ENCODE assay signal across 29 cellular contexts in the genomic region with DNA sequence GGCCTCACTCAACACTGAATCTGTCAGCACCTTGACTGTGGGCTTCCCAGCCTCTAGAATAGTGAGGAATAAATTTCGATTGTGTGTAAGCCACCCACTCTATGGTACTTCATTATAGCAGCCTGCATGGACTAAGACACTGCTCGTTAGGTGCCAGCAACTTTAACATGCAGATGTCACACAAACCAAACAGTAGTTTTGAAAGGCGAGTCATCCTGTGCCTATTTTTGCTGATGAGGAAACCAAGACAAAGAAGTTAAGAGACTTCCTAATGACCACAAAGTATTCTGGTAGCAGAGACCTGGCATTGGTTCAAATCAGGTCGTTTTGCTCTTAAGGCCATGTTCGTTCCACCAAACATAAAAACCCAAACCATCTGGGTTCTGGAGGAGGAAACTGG. TPM values are rescaled to one million over a fixed set of nuclear protein-coding genes. Genes with fewer than 3 reads are reported as not detected.
DNase-seq lines count a peak whose midpoint lies in the region; ATAC-seq, FAIRE-seq and TF ChIP-seq lines count a peak whose summit lies in the region.
"Had no signal": no experiment of that assay in that cellular context is flagged by ENCODE, and none has a peak within 500 bp of the region (broad histone marks: within the 10 kb centered on the region; RNA-seq: fewer than 3 reads in every experiment).

No MANE protein-coding gene starts in this region.

- CTCF ChIA-PET in PC-9 (lab: Charles Lee) = no interaction called here
- CTCF ChIA-PET in CD8-positive, alpha-beta memory T cell (lab: Charles Lee) = no interaction called here

- H3K27ac Mint-ChIP-seq in CD8-positive, alpha-beta memory T cell = no peak overlapping the region
- H3K27ac Mint-ChIP-seq: dendritic cell treated with granulocyte-macrophage colony-stimulating factor and Interleukin-4, amounts not matched to agents 40 ng/mL and 50 ng/mL, for 4 days; memory B cell; natural killer cell had no signal

- H3K4me3 Mint-ChIP-seq in CD8-positive, alpha-beta memory T cell = no peak overlapping the region
- H3K4me3 Mint-ChIP-seq: dendritic cell treated with granulocyte-macrophage colony-stimulating factor and Interleukin-4, amounts not matched to agents 40 ng/mL and 50 ng/mL, for 4 days; memory B cell; natural killer cell had no signal

- no peak overlapping the region for H3K4me3 ChIP-seq in PC-9
- H3K4me3 ChIP-seq in CD8-positive, alpha-beta memory T cell (ENCODE audit: low read length) = no peak overlapping the region
- H3K4me3 ChIP-seq: right lobe of liver, testis, vagina had no signal

- no peaks in the 10 kb centered on the region for H3K9me2 ChIP-seq in PC-9 (ENCODE audit: insufficient read depth)

- no peaks in the 10 kb centered on the region for H3K79me2 ChIP-seq in PC-9 (ENCODE audit: low read depth)
- H3K79me2 ChIP-seq: parathyroid adenoma had no signal

- ATAC-seq in HG03442 (IDR thresholded peaks at IDR 0.05; ENCODE audit: unreplicated experiment) = peak; percentile 42
- ATAC-seq: right lobe of liver had no signal

- POLR2A ChIA-PET in PC-9 (lab: Charles Lee; ENCODE audit: unreplicated experiment) = no interaction called here
- POLR2A ChIA-PET in CD8-positive, alpha-beta memory T cell (lab: Charles Lee) = no interaction called here

- H3K4me2 ChIP-seq in PC-9 = peak overlapping the region; percentile 45

- no peaks in the 10 kb centered on the region for H3K4me1 Mint-ChIP-seq in CD8-positive, alpha-beta memory T cell
- H3K4me1 Mint-ChIP-seq: memory B cell had no signal

- H3K27ac ChIP-seq in PC-9 = no peak overlapping the region
- H3K27ac ChIP-seq in CD8-positive, alpha-beta memory T cell (ENCODE audit: low read depth, low read length) = no peak overlapping the region
- H3K27ac ChIP-seq: epithelial cell of prostate, parathyroid adenoma, right lobe of liver, testis, vagina, VCaP had no signal

- peak; percentile 31 for DNase-seq in NCI-H2029 (lab: John Stamatoyannopoulos, UW)
- no peak for DNase-seq in NCI-H2029 treated with DMSO at 0.1 percent for 48 hours (lab: John Stamatoyannopoulos, UW)
- DNase-seq in PC-9 = peak in 1 of 2 experiments; percentile 50
- peak; percentile 85 for DNase-seq in myocyte (ENCODE audit: low read depth)
- DNase-seq in CD8-positive, alpha-beta memory T cell = no peak
- no peak for DNase-seq in RCC 7860 (ENCODE audit: low spot score)
- no peak for DNase-seq in erythroblast (lab: John Stamatoyannopoulos, UW)
- DNase-seq: 8988T; activated CD4-positive, alpha-beta T cell treated with anti-CD3 and anti-CD28 coated beads, Interleukin-2, amount 50 U/mL, for 48 hours; activated gamma-delta T cell treated with Interleukin-2 at 50 U/mL for 16 hours; activated T-cell treated with anti-CD3 and anti-CD28 coated beads for 4 hours; amygdala; COR-L47; DND-41; Karpas-422; natural killer cell; NCI-H526 treated with DMSO at 0.1 percent for 48 hours; right lobe of liver; T-helper 1 cell; testis had no signal

- peaks cover 8 to 31% of the 10 kb centered on the region in 2 donors for H3K27me3 Mint-ChIP-seq in CD8-positive, alpha-beta memory T cell

- H3K36me3 Mint-ChIP-seq in CD8-positive, alpha-beta memory T cell = no peaks in the 10 kb centered on the region
- H3K36me3 Mint-ChIP-seq: memory B cell, natural killer cell had no signal

- H2AFZ ChIP-seq in PC-9 = no peak overlapping the region
- H2AFZ ChIP-seq: parathyroid adenoma had no signal

- peaks cover 8% of the 10 kb centered on the region; the same call in 1 of the 2 replicates for H3K27me3 ChIP-seq in PC-9 (ENCODE audit: insufficient read depth, low read depth)
- no peaks in the 10 kb centered on the region for H3K27me3 ChIP-seq in CD8-positive, alpha-beta memory T cell (ENCODE audit: insufficient read depth, low read length, poor library complexity, severe bottlenecking)
- H3K27me3 ChIP-seq: right lobe of liver, testis, vagina had no signal

- no peak for TF ChIP-seq CTCF in PC-9 (conservative IDR thresholded peaks at IDR 0.05)

- intact Hi-C loops in PC-9 (cut with micrococcal nuclease; ENCODE audit: unreplicated experiment) = loop anchor here (1.0 kb wide), 1 partner anchor 189 kb away; no protein-coding TSS in a partner anchor

- no peak for TF ChIP-seq POLR2A in erythroblast (IDR thresholded peaks at IDR 0.05; ENCODE audit: low read length)

- no peaks in the 10 kb centered on the region for H3K9me3 Mint-ChIP-seq in CD8-positive, alpha-beta memory T cell
- H3K9me3 Mint-ChIP-seq: dendritic cell treated with granulocyte-macrophage colony-stimulating factor and Interleukin-4, amounts not matched to agents 40 ng/mL and 50 ng/mL, for 4 days; memory B cell; natural killer cell had no signal

- FAIRE-seq in RCC 7860 (lab: Jason Lieb, UNC) = no peak
- FAIRE-seq: frontal cortex, H1 had no signal

- no peaks in the 10 kb centered on the region for H3K36me3 ChIP-seq in PC-9 (ENCODE audit: low read depth)
- no peaks in the 10 kb centered on the region for H3K36me3 ChIP-seq in CD8-positive, alpha-beta memory T cell (ENCODE audit: insufficient read depth, low read length)
- H3K36me3 ChIP-seq: right lobe of liver, vagina had no signal

- BruUV-seq in PC-9 (replicated peaks; lab: Mats Ljungman, UMichigan) = no TSS peak

- H4K20me1 ChIP-seq in PC-9 (ENCODE audit: insufficient read depth) = no peaks in the 10 kb centered on the region

- H3K9me3 ChIP-seq in PC-9 (ENCODE audit: insufficient read depth, low read depth) = no peaks in the 10 kb centered on the region
- no peaks in the 10 kb centered on the region for H3K9me3 ChIP-seq in CD8-positive, alpha-beta memory T cell (ENCODE audit: low read length)
- H3K9me3 ChIP-seq: right lobe of liver, testis, vagina had no signal

- peaks cover 3% of the 10 kb centered on the region; the same call in 1 of the 2 replicates for H3F3A ChIP-seq in PC-9 (ENCODE audit: insufficient read depth, low read depth)

- peaks cover 11% of the 10 kb centered on the region for H3K4me1 ChIP-seq in PC-9 (replicated peaks; ENCODE audit: insufficient read depth)
- H3K4me1 ChIP-seq in CD8-positive, alpha-beta memory T cell (ENCODE audit: insufficient read depth, low read length) = no peaks in the 10 kb centered on the region
- H3K4me1 ChIP-seq: parathyroid adenoma, right lobe of liver, testis, vagina had no signal

RNA-seq across cellular contexts. Expression of gene BATF3, which starts 42.9 kb away (rescaled TPM):
- total RNA-seq in PC-9 (2021) (0.50 and 1.3 TPM in 2 replicates), myocyte (0.51 and 0.94 TPM in 2 replicates)
- polyA plus RNA-seq in myocyte (2012) = 0.78 TPM
- 100 to 1,000 TPM; 147 to 159 TPM for total RNA-seq in CD8-positive, alpha-beta memory T cell
- polyA plus RNA-seq in CD8-positive, alpha-beta memory T cell = 0.84 TPM

RNA-seq across cellular contexts. Expression of gene ATF3, which starts 48.2 kb away (rescaled TPM):
- total RNA-seq in PC-9 (2021) = 10.2 and 10.8 TPM in 2 replicates
- 2.9 and 3.3 TPM in 2 replicates for total RNA-seq in myocyte
- polyA plus RNA-seq in myocyte (2012) = 5.8 TPM
- total RNA-seq in CD8-positive, alpha-beta memory T cell = 10 to 100 TPM; 58.8 to 59.0 TPM
- not detected for polyA plus RNA-seq in CD8-positive, alpha-beta memory T cell

Comparison
In these comparisons a context has a peak if more than half of its experiments do, and no peak if none do; other contexts are left out.
1. DNase-seq: peak in NCI-H2029 (single experiment) and myocyte (single experiment); none in NCI-H2029 treated with DMSO at 0.1 percent for 48 hours (single experiment), CD8-positive, alpha-beta memory T cell (0 of 5), RCC 7860 (single experiment) and erythroblast (0 of 2).
2. RNA of gene BATF3, which starts 42.9 kb away (total RNA-seq): 147 to 159 TPM in CD8-positive, alpha-beta memory T cell; 0.50 to 1.3 TPM in PC-9 and 0.51 to 0.94 TPM in myocyte; every median in the first group is over 10 times any median in the second.